Comparison of ENCODE assay signal across 8 cellular contexts in the genomic region with DNA sequence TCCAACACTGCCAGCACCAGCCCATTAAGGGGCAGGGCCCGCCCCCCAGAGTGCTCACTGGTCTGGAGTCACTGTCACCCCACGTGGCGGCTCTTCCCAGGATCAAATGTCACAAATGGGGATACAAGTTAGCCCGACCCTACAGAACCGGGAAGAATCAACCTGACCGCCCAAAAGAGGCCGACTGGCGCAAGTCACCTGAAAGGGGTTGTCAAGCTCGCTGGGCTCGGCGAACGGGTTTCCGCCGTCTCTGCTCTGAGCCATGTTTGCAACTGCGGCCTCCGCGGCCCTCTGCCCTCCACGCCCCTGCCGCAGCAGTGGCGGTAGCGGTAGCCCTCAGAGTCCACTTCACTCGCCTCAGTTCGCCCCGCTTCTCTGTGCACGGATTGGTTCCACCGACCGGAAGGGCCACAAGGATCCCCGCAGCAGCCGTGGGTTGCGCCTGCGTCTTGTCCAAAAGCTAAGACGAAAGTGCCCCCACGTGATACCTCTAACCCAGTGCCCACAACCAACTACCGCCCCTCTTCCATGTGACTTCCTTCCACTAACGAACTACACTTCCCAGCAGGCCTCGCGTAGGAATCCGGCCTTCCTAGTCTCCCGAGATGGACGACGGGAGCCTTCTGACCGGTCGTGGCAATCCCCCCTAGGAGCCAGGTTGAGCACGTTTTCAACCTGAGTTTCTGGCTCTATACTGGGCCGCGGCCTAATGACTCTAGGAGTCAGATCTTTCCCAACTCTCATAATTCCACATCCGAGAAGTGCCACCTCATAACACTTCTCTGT. TPM values are rescaled to one million over a fixed set of nuclear protein-coding genes. Genes with fewer than 3 reads are reported as not detected.
DNase-seq lines count a peak whose midpoint lies in the region; ATAC-seq and TF ChIP-seq lines count a peak whose summit lies in the region.

SCAMP3 (minus strand) TSS at position 473 of the 786 bp plus-strand sequence; CDS start at position 264, 209 bp downstream.

- peak within 1 kb of the TSS; percentile 74; the same call in 1 of the 2 replicates for H3K27ac ChIP-seq in HUES64 (ENCODE audit: low read depth, low read length)
- H3K27ac ChIP-seq in OCI-LY1 (ENCODE audit: low read depth, low read length, poor library complexity, severe bottlenecking) = peak within 1 kb of the TSS; percentile 47

- H3K9me3 Mint-ChIP-seq in Calu3 (ENCODE audit: low read depth, unreplicated experiment) (no peaks in the 10 kb centered on the region), endothelial cell (ENCODE audit: unreplicated experiment) (no peaks in the 10 kb centered on the region)

- CTCF ChIA-PET in Calu3 (lab: Charles Lee) = interaction anchor here (0.6 to 2.1 kb wide), 8 partner anchors 11 to 171 kb away, joined by 3 to 24 read pairs (median 4); no protein-coding TSS in a partner anchor

- TSS peak; percentile 42 for BruUV-seq in Calu3 (replicated peaks; lab: Mats Ljungman, UMichigan)

- peak within 1 kb of the TSS; percentile 78 for H3K9ac ChIP-seq in HUES64 (ENCODE audit: low read depth, low read length)
- peak within 1 kb of the TSS; percentile 85 for H3K9ac ChIP-seq in OCI-LY1 (ENCODE audit: low read length)

- peaks cover 8% of the 10 kb centered on the region; the same call in 1 of the 2 replicates for H3K79me2 ChIP-seq in OCI-LY1 (ENCODE audit: insufficient read depth, low read length)

- H2AFZ ChIP-seq in OCI-LY1 (ENCODE audit: low read length) = no peak within 1 kb of the TSS

- no peaks in the 10 kb centered on the region for H3K9me3 ChIP-seq in HUES64 (ENCODE audit: insufficient read depth, low read depth, low read length)
- no peaks in the 10 kb centered on the region for H3K9me3 ChIP-seq in OCI-LY1 (ENCODE audit: low read length)

- H3K27ac Mint-ChIP-seq in Calu3 (ENCODE audit: unreplicated experiment) (peak within 1 kb of the TSS; percentile 97), endothelial cell (ENCODE audit: unreplicated experiment) (peak within 1 kb of the TSS; percentile 80)

- H3K4me3 ChIP-seq in HUES64 (ENCODE audit: low read length) (peak within 1 kb of the TSS; percentile 73), OCI-LY1 (ENCODE audit: low read depth, low read length, poor library complexity, severe bottlenecking) (peak within 1 kb of the TSS; percentile 78)

- H3K4me1 Mint-ChIP-seq in Calu3 (ENCODE audit: low read depth, unreplicated experiment) (peaks cover 28% of the 10 kb centered on the region), endothelial cell (ENCODE audit: unreplicated experiment) (peaks cover 17% of the 10 kb centered on the region)

- H3K27me3 Mint-ChIP-seq in Calu3 (ENCODE audit: unreplicated experiment) = no peaks in the 10 kb centered on the region
- H3K27me3 Mint-ChIP-seq in endothelial cell (ENCODE audit: unreplicated experiment) = peaks cover 9% of the 10 kb centered on the region

- intact Hi-C loops in Calu3 (cut with micrococcal nuclease; ENCODE audit: unreplicated experiment) = no loop called here

- H3K36me3 Mint-ChIP-seq in Calu3 (ENCODE audit: insufficient read depth, unreplicated experiment) (peaks cover 74% of the 10 kb centered on the region), endothelial cell (ENCODE audit: low read depth, unreplicated experiment) (peaks cover 56% of the 10 kb centered on the region)

- H3K9me2 ChIP-seq in OCI-LY1 (ENCODE audit: low read depth, low read length) = no peaks in the 10 kb centered on the region

- H3K4me1 ChIP-seq in HUES64 (ENCODE audit: insufficient read depth, low read length) = peaks cover 4% of the 10 kb centered on the region; the same call in 1 of the 2 replicates
- peaks cover 17% of the 10 kb centered on the region for H3K4me1 ChIP-seq in OCI-LY1 (ENCODE audit: insufficient read depth, low read length, severe bottlenecking)

- WGBS in HUES64 = 1% methylated on average over 47 of the region's 47 CpGs

- peak; percentile 92 for ATAC-seq in GM21447 (IDR thresholded peaks at IDR 0.05; ENCODE audit: unreplicated experiment)

- H3K27me3 ChIP-seq in HUES64 (ENCODE audit: insufficient read depth, low read length) (no peaks in the 10 kb centered on the region), OCI-LY1 (ENCODE audit: insufficient read depth, low read length) (no peaks in the 10 kb centered on the region)

- DNase-seq in Calu3 (peak; percentile 95), endothelial cell (ENCODE audit: low spot score) (peak; percentile 85), midbrain (lab: John Stamatoyannopoulos, UW) (peak; percentile 98)
- peak; percentile 83 for DNase-seq in activated CD8-positive, alpha-beta memory T cell treated with anti-CD3 and anti-CD28 coated beads, Interleukin-2, amount 50 U/mL, for 4 hours
- DNase-seq in stimulated activated CD8-positive, alpha-beta memory T cell treated with anti-CD3 and anti-CD28 coated beads, Interleukin-2, amount 100 ng/mL, for 1 hour (ENCODE audit: low read depth in 2 of 2) = peak; percentile 72 to 75

- H3K4me2 ChIP-seq in OCI-LY1 (ENCODE audit: low read length) = peak within 1 kb of the TSS; percentile 97

- no peaks in the 10 kb centered on the region for H4K20me1 ChIP-seq in OCI-LY1 (ENCODE audit: insufficient read depth, low read length)

- H3K4me3 Mint-ChIP-seq in Calu3 (ENCODE audit: low read depth, unreplicated experiment) (peak within 1 kb of the TSS; percentile 96), endothelial cell (ENCODE audit: unreplicated experiment) (peak within 1 kb of the TSS; percentile 95)

- H3K36me3 ChIP-seq in HUES64 (ENCODE audit: insufficient read depth, low read length) = peaks cover 63% of the 10 kb centered on the region
- H3K36me3 ChIP-seq in OCI-LY1 (ENCODE audit: insufficient read depth, low read length) = peaks cover 62% of the 10 kb centered on the region

- H3F3A ChIP-seq in OCI-LY1 (ENCODE audit: insufficient read depth, low read length) = peaks cover 18% of the 10 kb centered on the region

- TF ChIP-seq CTCF in Calu3 (IDR thresholded peaks at IDR 0.05; ENCODE audit: unreplicated experiment) (no peak), OCI-LY1 (IDR thresholded peaks at IDR 0.05; ENCODE audit: low read length) (no peak), endothelial cell (IDR thresholded peaks at IDR 0.05; ENCODE audit: unreplicated experiment) (no peak)

RNA-seq across cellular contexts. Expression of gene SCAMP3, which starts in this region (rescaled TPM):
- total RNA-seq in Calu3 (2022) (85.1 and 104 TPM in 2 replicates), endothelial cell (ENCODE audit: unreplicated experiment) (54.9 TPM)
- polyA plus RNA-seq in HUES64 (2013, experiment 1 of 2) = 51.0 TPM
- 54.1 TPM for polyA plus RNA-seq in HUES64 (2013, experiment 2 of 2)

Comparison
In these comparisons a context has a peak if more than half of its experiments do, and no peak if none do; other contexts are left out.
1. Peak in every context shown above with its lines: DNase-seq, ATAC-seq, H3K4me3 ChIP-seq and H3K27ac ChIP-seq.